ENCODE assay signal across 23 cellular contexts in genomic region chr5:42875785-42876374, GRCh38.
A peak's percentile ranks its signal among the peaks of the same experiment; 100 is the strongest.
DNase-seq lines count a peak whose midpoint lies in the region; ATAC-seq, FAIRE-seq and TF ChIP-seq lines count a peak whose summit lies in the region.
"Had no signal": no experiment of that assay in that cellular context is flagged by ENCODE, and none has a peak within 500 bp of the region (broad histone marks: within the 10 kb centered on the region; RNA-seq: fewer than 3 reads in every experiment).

No MANE protein-coding gene starts in this region.

- no peak for TF ChIP-seq CTCF in Loucy (conservative IDR thresholded peaks at IDR 0.05; ENCODE audit: low read length)
- TF ChIP-seq CTCF in endothelial cell of umbilical vein (IDR thresholded peaks at IDR 0.05; ENCODE audit: extremely low read depth in 1 of 2, insufficient read depth in 1 of 2, low read depth in 1 of 2, low read length in 2 of 2) = no peak
- no peak for TF ChIP-seq CTCF in parathyroid adenoma (IDR thresholded peaks at IDR 0.05)
- no peak for TF ChIP-seq CTCF in CD4-positive, alpha-beta T cell (IDR thresholded peaks at IDR 0.05)

- H2AFZ ChIP-seq in Loucy (ENCODE audit: low read length) = peak overlapping the region; percentile 69; the same call in 1 of the 2 replicates
- H2AFZ ChIP-seq in endothelial cell of umbilical vein (ENCODE audit: low read depth, low read length) = peak overlapping the region; percentile 46
- peak overlapping the region; percentile 58 for H2AFZ ChIP-seq in parathyroid adenoma

- H3K4me1 ChIP-seq in Loucy (ENCODE audit: insufficient read depth, low read length, poor library complexity, severe bottlenecking) (no peaks in the 10 kb centered on the region), endothelial cell of umbilical vein (ENCODE audit: control insufficient read depth, extremely low read depth, insufficient read depth, low read length) (peaks cover 11% of the 10 kb centered on the region), parathyroid adenoma (peaks cover 14% of the 10 kb centered on the region)
- H3K4me1 ChIP-seq: body of pancreas, gastrocnemius medialis had no signal

- FAIRE-seq in endothelial cell of umbilical vein (lab: Jason Lieb, UNC) = no peak

- H3K9me3 ChIP-seq in Loucy (ENCODE audit: insufficient read depth, low read depth, low read length) = no peaks in the 10 kb centered on the region
- H3K9me3 ChIP-seq in endothelial cell of umbilical vein (replicated peaks; ENCODE audit: control insufficient read depth, insufficient read depth, low read length) = no peaks in the 10 kb centered on the region
- H3K9me3 ChIP-seq in parathyroid adenoma (ENCODE audit: control insufficient read depth, low read length) = no peaks in the 10 kb centered on the region
- no peaks in the 10 kb centered on the region for H3K9me3 ChIP-seq in CD4-positive, alpha-beta T cell (ENCODE audit: control insufficient read depth, low read length)
- H3K9me3 ChIP-seq: body of pancreas, gastrocnemius medialis had no signal

- H3K79me2 ChIP-seq in Loucy (ENCODE audit: insufficient read depth, low read length) = no peaks in the 10 kb centered on the region
- no peaks in the 10 kb centered on the region for H3K79me2 ChIP-seq in endothelial cell of umbilical vein (ENCODE audit: control insufficient read depth, insufficient read depth, low read length)
- no peaks in the 10 kb centered on the region for H3K79me2 ChIP-seq in parathyroid adenoma

- H3K36me3 ChIP-seq in Loucy (ENCODE audit: insufficient read depth, low read length) (no peaks in the 10 kb centered on the region), endothelial cell of umbilical vein (ENCODE audit: control insufficient read depth in 2 of 2, extremely low read depth in 1 of 2, insufficient read depth in 2 of 2, low read length in 2 of 2) (no peaks in the 10 kb centered on the region), parathyroid adenoma (ENCODE audit: control insufficient read depth, insufficient read depth, low read length) (no peaks in the 10 kb centered on the region)
- H3K36me3 ChIP-seq: gastrocnemius medialis had no signal

- BruUV-seq in endothelial cell of umbilical vein (replicated peaks; lab: Mats Ljungman, UMichigan) = no TSS peak

- dilution Hi-C loops in endothelial cell of umbilical vein (cut with MboI; ENCODE audit: extremely low pct_ligation_motif_present, low sequenced_read_pairs) = no loop called here

- no peaks in the 10 kb centered on the region for H3K9me1 ChIP-seq in endothelial cell of umbilical vein (replicated peaks; ENCODE audit: control insufficient read depth, extremely low read depth, insufficient read depth, low read length)

- DNase-seq in NOMO-1 treated with DMSO at 0.1 percent for 48 hours (lab: John Stamatoyannopoulos, UW; ENCODE audit: unreplicated experiment) = peak; percentile 74
- no peak for DNase-seq in endothelial cell of umbilical vein (ENCODE audit: low read depth, low spot score)
- DNase-seq in CD4-positive, alpha-beta T cell = no peak
- no peak for DNase-seq in activated gamma-delta T cell (lab: John Stamatoyannopoulos, UW)
- DNase-seq in NCI-H446 (lab: John Stamatoyannopoulos, UW) = no peak
- DNase-seq: activated CD4-positive, alpha-beta T cell treated with anti-CD3 and anti-CD28 coated beads for 36 hours; body of pancreas; C1 segment of cervical spinal cord; gastrocnemius medialis; Kasumi-1; naive thymus-derived CD8-positive, alpha-beta T cell; NCI-H1694; NCI-H2227 treated with DMSO at 0.1 percent for 48 hours; NK-92 treated with Interleukin-12 subunit alpha and Interleukin-12 subunit beta, amount 100 ng/mL, for 24 hours; SHP77; stimulated activated naive CD4-positive, alpha-beta T cell treated with Interleukin-2 at 50 U/mL for 16 hours had no signal

- TF ChIP-seq POLR2A in endothelial cell of umbilical vein (IDR thresholded peaks at IDR 0.05; ENCODE audit: low read depth, low read length) = no peak

- H3K4me2 ChIP-seq in Loucy (ENCODE audit: low read depth, low read length, poor library complexity, severe bottlenecking) (no peak overlapping the region), endothelial cell of umbilical vein (ENCODE audit: insufficient read depth, low read length) (no peak overlapping the region), parathyroid adenoma (ENCODE audit: low read length) (no peak overlapping the region)

- H3K9ac ChIP-seq in Loucy (ENCODE audit: low read depth, low read length, poor library complexity, severe bottlenecking) = no peak overlapping the region
- H3K9ac ChIP-seq in endothelial cell of umbilical vein (replicated peaks; ENCODE audit: extremely low read depth, insufficient read depth, low read length) = no peak overlapping the region
- H3K9ac ChIP-seq in parathyroid adenoma = no peak overlapping the region

- ATAC-seq in GM21526 (IDR thresholded peaks at IDR 0.05; ENCODE audit: low FRiP score, unreplicated experiment) = no peak
- no peak for ATAC-seq in CD4-positive, alpha-beta T cell (ENCODE audit: poor library complexity)
- ATAC-seq: activated CD4-positive, alpha-beta T cell treated with anti-CD3 and anti-CD28 coated beads for 36 hours; body of pancreas; gastrocnemius medialis; naive thymus-derived CD8-positive, alpha-beta T cell had no signal

- no peaks in the 10 kb centered on the region for H3K9me2 ChIP-seq in Loucy (replicated peaks; ENCODE audit: low read depth, low read length)

- no peaks in the 10 kb centered on the region for H3F3A ChIP-seq in Loucy (ENCODE audit: low read depth)

- H3K27me3 Mint-ChIP-seq in CD4-positive, alpha-beta T cell = peaks cover under 1% of the 10 kb centered on the region
- H3K27me3 Mint-ChIP-seq: progenitor cell of endocrine pancreas, type B pancreatic cell had no signal

- H3K27me3 ChIP-seq in Loucy (ENCODE audit: insufficient read depth, low read length, poor library complexity, severe bottlenecking) = no peaks in the 10 kb centered on the region
- no peaks in the 10 kb centered on the region for H3K27me3 ChIP-seq in endothelial cell of umbilical vein (ENCODE audit: control insufficient read depth in 2 of 2, insufficient read depth in 2 of 2, low read length in 2 of 2)
- H3K27me3 ChIP-seq in parathyroid adenoma (ENCODE audit: control insufficient read depth, insufficient read depth, low read length) = no peaks in the 10 kb centered on the region
- H3K27me3 ChIP-seq in CD4-positive, alpha-beta T cell (ENCODE audit: control insufficient read depth, insufficient read depth, low read length) = no peaks in the 10 kb centered on the region
- H3K27me3 ChIP-seq: body of pancreas, gastrocnemius medialis had no signal

- H3K27ac ChIP-seq in endothelial cell of umbilical vein (ENCODE audit: insufficient read depth, low read depth, low read length) (no peak overlapping the region), parathyroid adenoma (no peak overlapping the region)
- no peak overlapping the region for H3K27ac ChIP-seq in CD4-positive, alpha-beta T cell (ENCODE audit: low read depth, low read length)
- H3K27ac ChIP-seq: body of pancreas, gastrocnemius medialis had no signal

- H3K4me1 Mint-ChIP-seq in CD4-positive, alpha-beta T cell (ENCODE audit: low read depth) = no peaks in the 10 kb centered on the region

- H3K36me3 Mint-ChIP-seq in CD4-positive, alpha-beta T cell (ENCODE audit: low read depth) = no peaks in the 10 kb centered on the region
- H3K36me3 Mint-ChIP-seq: activated naive CD4-positive, alpha-beta T cell treated with anti-CD3 and anti-CD28 coated beads, Interleukin-2, amount 50 U/mL, for 24 hours; type B pancreatic cell had no signal

- H3K4me3 ChIP-seq in Loucy (ENCODE audit: low read length, poor library complexity, severe bottlenecking) (no peak overlapping the region), endothelial cell of umbilical vein (replicated peaks in 1 of 3; ENCODE audit: insufficient read depth in 1 of 3, low read depth in 1 of 3, low read length in 3 of 3) (no peak overlapping the region), parathyroid adenoma (ENCODE audit: low read depth, low read length) (no peak overlapping the region)
- H3K4me3 ChIP-seq: body of pancreas, gastrocnemius medialis, lung had no signal

- H4K20me1 ChIP-seq in Loucy (ENCODE audit: insufficient read depth, low read length, poor library complexity, severe bottlenecking) (no peaks in the 10 kb centered on the region), endothelial cell of umbilical vein (replicated peaks; ENCODE audit: control insufficient read depth, extremely low read depth, insufficient read depth, low read length) (no peaks in the 10 kb centered on the region)

- no peaks in the 10 kb centered on the region for H3K9me3 Mint-ChIP-seq in CD4-positive, alpha-beta T cell
- H3K9me3 Mint-ChIP-seq: activated naive CD4-positive, alpha-beta T cell treated with anti-CD3 and anti-CD28 coated beads, Interleukin-2, amount 50 U/mL, for 24 hours; naive thymus-derived CD8-positive, alpha-beta T cell; type B pancreatic cell had no signal

- intact Hi-C loops in endothelial cell of umbilical vein (cut with micrococcal nuclease) = no loop called here
- intact Hi-C loops in CD4-positive, alpha-beta T cell (cut with DNase I, micrococcal nuclease) = no loop called here

- H3K4me3 Mint-ChIP-seq in CD4-positive, alpha-beta T cell = no peak overlapping the region
- H3K4me3 Mint-ChIP-seq: activated CD4-positive, alpha-beta T cell treated with anti-CD3 and anti-CD28 coated beads for 36 hours; activated naive CD4-positive, alpha-beta T cell treated with anti-CD3 and anti-CD28 coated beads, Interleukin-2, amount 50 U/mL, for 24 hours had no signal

- POLR2A ChIA-PET in endothelial cell of umbilical vein (lab: Charles Lee) = no interaction called here
- POLR2A ChIA-PET in CD4-positive, alpha-beta T cell (lab: Charles Lee) = no interaction called here

- CTCF ChIA-PET in endothelial cell of umbilical vein (lab: Charles Lee) = interaction anchor here (2.7 kb wide), 1 partner anchor 14 kb away, joined by 19 read pairs; no protein-coding TSS in a partner anchor
- CTCF ChIA-PET in CD4-positive, alpha-beta T cell (lab: Charles Lee) = interaction anchor here (1.1 kb wide), 1 partner anchor 10 kb away, joined by 4 read pairs; no protein-coding TSS in a partner anchor

- H3K27ac Mint-ChIP-seq in CD4-positive, alpha-beta T cell = no peak overlapping the region
- H3K27ac Mint-ChIP-seq: activated CD4-positive, alpha-beta T cell treated with anti-CD3 and anti-CD28 coated beads for 36 hours; activated naive CD4-positive, alpha-beta T cell treated with anti-CD3 and anti-CD28 coated beads, Interleukin-2, amount 50 U/mL, for 24 hours; progenitor cell of endocrine pancreas; type B pancreatic cell had no signal

TF ChIP-seq in endothelial cell of umbilical vein, 7 proteins besides CTCF, POLR2A, EP300 and RAD21:
- TF ChIP-seq JUN (IDR thresholded peaks at IDR 0.05; ENCODE audit: borderline replicate concordance, insufficient read depth, insufficient read length, low read depth) (no peak), FOS (IDR thresholded peaks at IDR 0.05; ENCODE audit: borderline replicate concordance, insufficient read depth, low read length) (peak; percentile 26)
